ENCODE assay signal across 8 cellular contexts in the genomic region with DNA sequence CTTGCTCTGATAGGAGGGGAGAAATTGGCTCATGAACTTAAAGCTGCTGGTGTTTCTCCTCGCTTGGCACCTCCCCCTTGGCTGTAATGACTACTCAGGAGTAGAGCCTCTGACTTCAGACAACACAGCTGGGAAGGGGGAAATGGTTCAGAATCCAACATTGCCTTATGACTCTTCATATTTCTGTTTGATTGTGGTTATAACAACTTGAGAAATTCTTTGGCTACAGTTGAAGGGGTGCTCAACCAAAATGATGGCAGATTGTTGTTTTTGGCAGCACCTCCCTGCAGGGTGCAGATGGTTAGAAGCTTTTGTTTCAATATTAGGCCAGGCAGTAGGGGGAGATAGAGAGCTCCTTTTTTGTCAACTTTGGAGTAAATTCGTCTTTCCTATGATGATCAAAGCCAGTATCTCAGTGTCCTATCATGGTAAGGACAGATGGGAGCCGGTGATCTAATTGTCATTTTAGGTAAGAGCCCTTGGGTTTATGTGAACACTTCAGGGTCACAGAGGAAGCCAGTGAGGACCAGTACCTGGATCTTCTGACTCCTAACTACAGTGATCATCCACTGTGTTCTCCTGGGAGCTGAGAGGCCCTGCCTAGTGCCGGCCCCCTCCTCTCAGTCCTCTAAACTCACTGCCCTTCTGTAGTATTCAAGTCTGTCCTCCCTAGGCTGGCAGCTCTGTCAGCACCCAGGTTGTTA. TPM values are rescaled to one million over a fixed set of nuclear protein-coding genes. Genes with fewer than 3 reads are reported as not detected.
DNase-seq lines count a peak whose midpoint lies in the region; ATAC-seq and TF ChIP-seq lines count a peak whose summit lies in the region.

No MANE protein-coding gene starts in this region.

- CTCF ChIA-PET in activated CD8-positive, alpha-beta memory T cell treated with anti-CD3 and anti-CD28 coated beads, Interleukin-2, amount 10 ng/mL, durations not matched to agents 7 days and 5 days (lab: Charles Lee), result interaction anchor here (0.7 to 6.0 kb wide), 22 partner anchors 9 to 312 kb away, joined by 3 to 56 read pairs (median 4); no protein-coding TSS in a partner anchor

- H3K4me1 ChIP-seq in SJCRH30 (peaks cover 16% of the 10 kb centered on the region), endodermal cell (ENCODE audit: control insufficient read depth, insufficient read depth, low read length) (peaks cover 5% of the 10 kb centered on the region)

- H3K27ac ChIP-seq in SJCRH30 (no peak overlapping the region), endodermal cell (ENCODE audit: low read depth, low read length) (no peak overlapping the region)

- H3K9ac ChIP-seq in endodermal cell (ENCODE audit: extremely low read depth, low read length, poor library complexity, severe bottlenecking), result no peak overlapping the region

- H3K27me3 Mint-ChIP-seq in activated CD8-positive, alpha-beta memory T cell treated with anti-CD3 and anti-CD28 coated beads, Interleukin-2, amount 10 ng/mL, durations not matched to agents 7 days and 5 days, result no peaks in the 10 kb centered on the region
- H3K27me3 Mint-ChIP-seq in IgD-negative memory B cell, result no peaks in the 10 kb centered on the region
- no peaks in the 10 kb centered on the region for H3K27me3 Mint-ChIP-seq in endodermal cell (ENCODE audit: insufficient read depth)
- no peaks in the 10 kb centered on the region for H3K27me3 Mint-ChIP-seq in mesothelial cell of epicardium (ENCODE audit: low read depth)

- H3K27me3 ChIP-seq in SJCRH30, result no peaks in the 10 kb centered on the region
- no peaks in the 10 kb centered on the region for H3K27me3 ChIP-seq in endodermal cell (ENCODE audit: control insufficient read depth, insufficient read depth, low read length, poor library complexity, severe bottlenecking)

- 59 to 61% methylated on average over 3 to 4 of the region's 4 CpGs for WGBS in endodermal cell (ENCODE audit: insufficient coverage in 1 of 2, insufficient read length in 1 of 2), 2 experiments

- H3K9me3 ChIP-seq in SJCRH30 (replicated peaks), result peaks cover 13% of the 10 kb centered on the region
- no peaks in the 10 kb centered on the region for H3K9me3 ChIP-seq in endodermal cell (ENCODE audit: control insufficient read depth, low read length)

- peaks cover 78% of the 10 kb centered on the region for H3K36me3 ChIP-seq in SJCRH30
- peaks cover 66% of the 10 kb centered on the region for H3K36me3 ChIP-seq in endodermal cell (ENCODE audit: control insufficient read depth, insufficient read depth, low read length)

- peaks cover 2% of the 10 kb centered on the region for H3K4me1 Mint-ChIP-seq in activated CD8-positive, alpha-beta memory T cell treated with anti-CD3 and anti-CD28 coated beads, Interleukin-2, amount 10 ng/mL, durations not matched to agents 7 days and 5 days
- peaks cover 42 to 51% (median 45%) of the 10 kb centered on the region in 3 donors for H3K4me1 Mint-ChIP-seq in IgD-negative memory B cell
- H3K4me1 Mint-ChIP-seq in endodermal cell, result peaks cover 20% of the 10 kb centered on the region
- H3K4me1 Mint-ChIP-seq in mesothelial cell of epicardium, result peaks cover 29% of the 10 kb centered on the region

- peak; percentile 55 for ATAC-seq in activated CD8-positive, alpha-beta memory T cell treated with anti-CD3 and anti-CD28 coated beads, Interleukin-2, amount 10 ng/mL, durations not matched to agents 7 days and 5 days
- no peak for ATAC-seq in HG03280 (IDR thresholded peaks at IDR 0.05; ENCODE audit: unreplicated experiment)

- peaks cover 5% of the 10 kb centered on the region for H3K9me3 Mint-ChIP-seq in activated CD8-positive, alpha-beta memory T cell treated with anti-CD3 and anti-CD28 coated beads, Interleukin-2, amount 10 ng/mL, durations not matched to agents 7 days and 5 days (ENCODE audit: low read depth)
- H3K9me3 Mint-ChIP-seq in IgD-negative memory B cell (peaks cover 0 to 8% (median 4%) of the 10 kb centered on the region in 3 donors), endodermal cell (no peaks in the 10 kb centered on the region), mesothelial cell of epicardium (peaks cover 8% of the 10 kb centered on the region)

- no peak for DNase-seq in activated CD8-positive, alpha-beta memory T cell treated with anti-CD3 and anti-CD28 coated beads, Interleukin-2, amount 10 ng/mL, durations not matched to agents 7 days and 5 days
- DNase-seq in activated CD8-positive, alpha-beta memory T cell treated with anti-CD3 and anti-CD28 coated beads, Interleukin-2, amount 50 U/mL, for 48 hours, result no peak
- peak; percentile 58 to 85 for DNase-seq in SJCRH30
- peak; percentile 76 for DNase-seq in endodermal cell
- no peak for DNase-seq in mesothelial cell of epicardium (ENCODE audit: low spot score in 2 of 2, unreplicated experiment in 2 of 2)
- DNase-seq in ureter (ENCODE audit: low spot score), result peak; percentile 76

- H3K4me3 Mint-ChIP-seq in activated CD8-positive, alpha-beta memory T cell treated with anti-CD3 and anti-CD28 coated beads, Interleukin-2, amount 10 ng/mL, durations not matched to agents 7 days and 5 days, result no peak overlapping the region
- H3K4me3 Mint-ChIP-seq in IgD-negative memory B cell, result peak overlapping the region in 2 of 4 donors; percentile 35 to 86
- H3K4me3 Mint-ChIP-seq in endodermal cell, result no peak overlapping the region
- no peak overlapping the region for H3K4me3 Mint-ChIP-seq in mesothelial cell of epicardium

- TF ChIP-seq CTCF in endodermal cell (conservative IDR thresholded peaks at IDR 0.05), result peak; percentile 93
- TF ChIP-seq CTCF in mesothelial cell of epicardium (IDR thresholded peaks at IDR 0.05; ENCODE audit: unreplicated experiment), result peak; percentile 73

- no peak overlapping the region for H3K4me3 ChIP-seq in SJCRH30
- H3K4me3 ChIP-seq in endodermal cell (ENCODE audit: low read length), result no peak overlapping the region

- no peak overlapping the region for H3K27ac Mint-ChIP-seq in activated CD8-positive, alpha-beta memory T cell treated with anti-CD3 and anti-CD28 coated beads, Interleukin-2, amount 10 ng/mL, durations not matched to agents 7 days and 5 days
- H3K27ac Mint-ChIP-seq in IgD-negative memory B cell (peak overlapping the region; percentile 40 to 73 (median 61)), endodermal cell (no peak overlapping the region), mesothelial cell of epicardium (peak overlapping the region; percentile 62)

- H3K36me3 Mint-ChIP-seq in activated CD8-positive, alpha-beta memory T cell treated with anti-CD3 and anti-CD28 coated beads, Interleukin-2, amount 10 ng/mL, durations not matched to agents 7 days and 5 days, result peaks cover 69% of the 10 kb centered on the region
- peaks cover 44% of the 10 kb centered on the region for H3K36me3 Mint-ChIP-seq in IgD-negative memory B cell
- H3K36me3 Mint-ChIP-seq in endodermal cell (ENCODE audit: low read depth), result peaks cover 47% of the 10 kb centered on the region
- H3K36me3 Mint-ChIP-seq in mesothelial cell of epicardium, result peaks cover 41% of the 10 kb centered on the region

RNA-seq across cellular contexts. Expression of a gene that starts 39.9 kb away (rescaled TPM):
- total RNA-seq in activated CD8-positive, alpha-beta memory T cell treated with anti-CD3 and anti-CD28 coated beads, Interleukin-2, amount 10 ng/mL, durations not matched to agents 7 days and 5 days, result 10 to 100 TPM; 34.1 to 37.4 TPM
- 4.0 TPM for polyA plus RNA-seq in IgD-negative memory B cell
- total RNA-seq in SJCRH30 (2014; rRNA removed; shearing (Covaris generic)), result 55.7 and 56.6 TPM in 2 replicates
- total RNA-seq in endodermal cell, result 10 to 100 TPM; 22.1 to 29.6 TPM
- 31.6 TPM for polyA plus RNA-seq in endodermal cell (2013, experiment 1 of 2)
- 27.7 TPM for polyA plus RNA-seq in endodermal cell (2013, experiment 2 of 2)
- 47.8 to 52.7 TPM (median 48.4 TPM) in 3 replicates for total RNA-seq in mesothelial cell of epicardium
- 61.3 TPM for total RNA-seq in ureter

RNA-seq across cellular contexts. Expression of a gene that starts 40.2 kb away (rescaled TPM):
- total RNA-seq in activated CD8-positive, alpha-beta memory T cell treated with anti-CD3 and anti-CD28 coated beads, Interleukin-2, amount 10 ng/mL, durations not matched to agents 7 days and 5 days, result 10 to 100 TPM; 34.7 to 35.0 TPM
- 14.4 TPM for polyA plus RNA-seq in IgD-negative memory B cell
- 57.5 and 66.0 TPM in 2 replicates for total RNA-seq in SJCRH30 (2014; rRNA removed; shearing (Covaris generic))
- total RNA-seq in endodermal cell (10 to 100 TPM; 37.5 to 56.2 TPM), mesothelial cell of epicardium (33.2 to 33.7 TPM (median 33.6 TPM) in 3 replicates), ureter (29.5 TPM)
- polyA plus RNA-seq in endodermal cell (2013, experiment 1 of 2), result 46.2 TPM
- 37.1 TPM for polyA plus RNA-seq in endodermal cell (2013, experiment 2 of 2)

Comparison
In these comparisons a context has a peak if more than half of its experiments do, and no peak if none do; other contexts are left out.
1. DNase-seq: peak in SJCRH30 (2 of 2), endodermal cell (single experiment) and ureter (single experiment); none in activated CD8-positive, alpha-beta memory T cell treated with anti-CD3 and anti-CD28 coated beads, Interleukin-2, amount 10 ng/mL, durations not matched to agents 7 days and 5 days (single experiment), activated CD8-positive, alpha-beta memory T cell treated with anti-CD3 and anti-CD28 coated beads, Interleukin-2, amount 50 U/mL, for 48 hours (single experiment) and mesothelial cell of epicardium (0 of 2).
2. H3K27ac Mint-ChIP-seq: peak in IgD-negative memory B cell (3 of 3) and mesothelial cell of epicardium (single experiment); none in activated CD8-positive, alpha-beta memory T cell treated with anti-CD3 and anti-CD28 coated beads, Interleukin-2, amount 10 ng/mL, durations not matched to agents 7 days and 5 days (single experiment) and endodermal cell (single experiment).